In the genomic region with DNA sequence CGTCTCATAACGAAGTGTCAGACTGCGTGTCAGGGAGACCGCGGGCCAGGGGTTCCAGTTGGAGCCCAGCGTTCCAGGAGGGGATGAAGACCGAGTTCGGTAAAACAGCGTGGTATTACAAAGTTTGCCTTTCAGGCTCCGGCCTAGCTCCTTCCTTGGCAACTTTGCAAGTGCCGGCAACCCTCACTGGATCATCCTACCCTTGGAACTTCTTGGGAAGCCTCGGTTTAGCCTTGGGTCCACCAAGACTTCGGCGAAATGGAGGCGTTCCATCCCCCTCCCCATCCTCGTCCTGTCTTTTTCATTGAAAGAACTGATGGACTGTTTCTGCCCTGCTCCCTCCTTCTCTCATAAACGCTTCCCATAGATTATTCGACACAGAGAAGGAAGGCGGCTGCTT, we compare ENCODE assay signal across 26 cellular contexts. TPM values are rescaled to one million over a fixed set of nuclear protein-coding genes. Genes with fewer than 3 reads are reported as not detected.
DNase-seq lines count a peak whose midpoint lies in the region; ATAC-seq lines count a peak whose summit lies in the region.
"Had no signal": no experiment of that assay in that cellular context is flagged by ENCODE, and none has a peak within 500 bp of the region (broad histone marks: within the 10 kb centered on the region; RNA-seq: fewer than 3 reads in every experiment).

No MANE protein-coding gene starts in this region.

- H3K4me1 ChIP-seq in HUES64 (ENCODE audit: insufficient read depth, low read length), result peaks cover 36% of the 10 kb centered on the region
- peaks cover 6% of the 10 kb centered on the region for H3K4me1 ChIP-seq in iPS-15b (ENCODE audit: control insufficient read depth, insufficient read depth, low read length)
- peaks cover 6% of the 10 kb centered on the region for H3K4me1 ChIP-seq in effector memory CD4-positive, alpha-beta T cell (ENCODE audit: control insufficient read depth, insufficient read depth, low read length, poor library complexity, severe bottlenecking)

- H3K9me3 Mint-ChIP-seq in activated CD4-positive, alpha-beta T cell treated with anti-CD3 and anti-CD28 coated beads, Interleukin-2, amount 10 ng/mL, durations not matched to agents 7 days and 5 days, result no peaks in the 10 kb centered on the region
- peaks cover 4 to 10% of the 10 kb centered on the region in 2 donors for H3K9me3 Mint-ChIP-seq in stimulated activated naive B cell treated with anti-CD40 and anti-IgM and Interleukin-4, amounts not matched to agents 10 μg/mL and 1 μg/mL and 100 μg/mL, for 72 hours

- H3K36me3 Mint-ChIP-seq in activated CD4-positive, alpha-beta T cell treated with anti-CD3 and anti-CD28 coated beads, Interleukin-2, amount 10 ng/mL, durations not matched to agents 7 days and 5 days (ENCODE audit: low read depth), result no peaks in the 10 kb centered on the region
- H3K36me3 Mint-ChIP-seq in stimulated activated naive B cell treated with anti-CD40 and anti-IgM and Interleukin-4, amounts not matched to agents 10 μg/mL and 1 μg/mL and 100 μg/mL, for 72 hours, result no peaks in the 10 kb centered on the region
- H3K36me3 Mint-ChIP-seq: IgD-negative memory B cell had no signal

- no peak for DNase-seq in activated CD4-positive, alpha-beta T cell treated with anti-CD3 and anti-CD28 coated beads, Interleukin-2, amount 10 ng/mL, durations not matched to agents 7 days and 5 days
- no peak for DNase-seq in activated CD4-positive, alpha-beta T cell treated with anti-CD3 and anti-CD28 coated beads for 4 hours
- DNase-seq in stimulated activated naive B cell treated with anti-CD40 and anti-IgM and Interleukin-4, amounts not matched to agents 10 μg/mL and 1 μg/mL and 100 μg/mL, for 72 hours, result no peak
- DNase-seq in SKM-1 (lab: John Stamatoyannopoulos, UW; ENCODE audit: unreplicated experiment), result no peak
- no peak for DNase-seq in UCSD-AML1 (lab: John Stamatoyannopoulos, UW; ENCODE audit: unreplicated experiment)
- no peak for DNase-seq in effector memory CD4-positive, alpha-beta T cell
- DNase-seq: Calu3; CD8-positive, alpha-beta memory T cell; DMS153; EL; MV-4-11; NCI-H1105 treated with DMSO at 0.1 percent for 48 hours; NCI-H2081; NCI-H2171; NCI-H345; OCI-M1 had no signal

- H3K4me3 ChIP-seq in HUES64 (ENCODE audit: low read length), result peak overlapping the region; percentile 84
- H3K4me3 ChIP-seq in iPS-15b (ENCODE audit: low read depth, low read length), result peak overlapping the region; percentile 85
- H3K4me3 ChIP-seq in effector memory CD4-positive, alpha-beta T cell (ENCODE audit: insufficient read depth, low read depth, low read length, poor library complexity, severe bottlenecking), result no peak overlapping the region
- H3K4me3 ChIP-seq: GM12878, SJSA1 had no signal

- H3K36me3 ChIP-seq in HUES64 (ENCODE audit: insufficient read depth, low read length) (no peaks in the 10 kb centered on the region), iPS-15b (ENCODE audit: control insufficient read depth, insufficient read depth, low read length) (no peaks in the 10 kb centered on the region)
- H3K36me3 ChIP-seq in effector memory CD4-positive, alpha-beta T cell (ENCODE audit: control insufficient read depth, insufficient read depth, low read length), result no peaks in the 10 kb centered on the region

- H3K9me3 ChIP-seq in HUES64 (ENCODE audit: insufficient read depth, low read depth, low read length), result 0 out of 2 replicates have a peak, but pooled peaks cover 2% of the 10 kb centered on the region
- no peaks in the 10 kb centered on the region for H3K9me3 ChIP-seq in iPS-15b (ENCODE audit: control insufficient read depth, insufficient read depth, low read length)
- no peaks in the 10 kb centered on the region for H3K9me3 ChIP-seq in effector memory CD4-positive, alpha-beta T cell (ENCODE audit: control insufficient read depth, low read length)

- H3K27me3 ChIP-seq in HUES64 (ENCODE audit: insufficient read depth, low read length) (peaks cover 100% of the 10 kb centered on the region), iPS-15b (ENCODE audit: control insufficient read depth, insufficient read depth, low read length) (peaks cover 98% of the 10 kb centered on the region)
- peaks cover 22% of the 10 kb centered on the region for H3K27me3 ChIP-seq in effector memory CD4-positive, alpha-beta T cell (replicated peaks; ENCODE audit: control insufficient read depth, insufficient read depth, low read length, poor library complexity, severe bottlenecking)

- H3K27me3 Mint-ChIP-seq in activated CD4-positive, alpha-beta T cell treated with anti-CD3 and anti-CD28 coated beads, Interleukin-2, amount 10 ng/mL, durations not matched to agents 7 days and 5 days, result peaks cover 74% of the 10 kb centered on the region
- H3K27me3 Mint-ChIP-seq in stimulated activated naive B cell treated with anti-CD40 and anti-IgM and Interleukin-4, amounts not matched to agents 10 μg/mL and 1 μg/mL and 100 μg/mL, for 72 hours, result peaks cover 71 to 80% of the 10 kb centered on the region in 2 donors

- 4% methylated on average over 19 of the region's 19 CpGs for WGBS in HUES64

- no peak for ATAC-seq in stimulated activated naive B cell treated with anti-CD40 and anti-IgM and Interleukin-4, amounts not matched to agents 10 μg/mL and 1 μg/mL and 100 μg/mL, for 72 hours (replicated peaks)
- ATAC-seq: GM12878, Right ventricle myocardium inferior had no signal

- H3K4me3 Mint-ChIP-seq in activated CD4-positive, alpha-beta T cell treated with anti-CD3 and anti-CD28 coated beads, Interleukin-2, amount 10 ng/mL, durations not matched to agents 7 days and 5 days, result peak overlapping the region; percentile 13
- H3K4me3 Mint-ChIP-seq in stimulated activated naive B cell treated with anti-CD40 and anti-IgM and Interleukin-4, amounts not matched to agents 10 μg/mL and 1 μg/mL and 100 μg/mL, for 72 hours, result no peak overlapping the region
- H3K4me3 Mint-ChIP-seq: CD8-positive, alpha-beta memory T cell had no signal

- POLR2A ChIA-PET in activated CD4-positive, alpha-beta T cell treated with anti-CD3 and anti-CD28 coated beads, Interleukin-2, amount 10 ng/mL, durations not matched to agents 7 days and 5 days (lab: Charles Lee), result no interaction called here

- H3K27ac ChIP-seq in HUES64 (ENCODE audit: low read depth, low read length), result no peak overlapping the region
- H3K27ac ChIP-seq in effector memory CD4-positive, alpha-beta T cell (ENCODE audit: insufficient read depth, low read length, poor library complexity, severe bottlenecking), result no peak overlapping the region
- H3K27ac ChIP-seq: C4-2B, SJSA1 had no signal

- CTCF ChIA-PET in activated CD4-positive, alpha-beta T cell treated with anti-CD3 and anti-CD28 coated beads, Interleukin-2, amount 10 ng/mL, durations not matched to agents 7 days and 5 days (lab: Charles Lee), result interaction anchor here (1.0 kb wide), 1 partner anchor 14 kb away, joined by 3 read pairs; no protein-coding TSS in a partner anchor

- no peak overlapping the region for H3K27ac Mint-ChIP-seq in activated CD4-positive, alpha-beta T cell treated with anti-CD3 and anti-CD28 coated beads, Interleukin-2, amount 10 ng/mL, durations not matched to agents 7 days and 5 days
- H3K27ac Mint-ChIP-seq in stimulated activated naive B cell treated with anti-CD40 and anti-IgM and Interleukin-4, amounts not matched to agents 10 μg/mL and 1 μg/mL and 100 μg/mL, for 72 hours, result peak overlapping the region; percentile 80

- H3K9ac ChIP-seq in HUES64 (ENCODE audit: low read depth, low read length) (no peak overlapping the region), iPS-15b (ENCODE audit: low read depth, low read length) (no peak overlapping the region)

- H3K4me1 Mint-ChIP-seq in activated CD4-positive, alpha-beta T cell treated with anti-CD3 and anti-CD28 coated beads, Interleukin-2, amount 10 ng/mL, durations not matched to agents 7 days and 5 days, result no peaks in the 10 kb centered on the region
- peaks cover 1 to 14% of the 10 kb centered on the region in 2 donors for H3K4me1 Mint-ChIP-seq in stimulated activated naive B cell treated with anti-CD40 and anti-IgM and Interleukin-4, amounts not matched to agents 10 μg/mL and 1 μg/mL and 100 μg/mL, for 72 hours

RNA-seq across cellular contexts. Expression of a gene that starts 10.4 kb away (rescaled TPM):
- total RNA-seq in activated CD4-positive, alpha-beta T cell treated with anti-CD3 and anti-CD28 coated beads, Interleukin-2, amount 10 ng/mL, durations not matched to agents 7 days and 5 days, result not detected
- polyA plus RNA-seq in HUES64 (2013, experiment 1 of 2), result 0.05 TPM
- polyA plus RNA-seq in HUES64 (2013, experiment 2 of 2), result not detected
- total RNA-seq: A172; Calu3; CD8-positive, alpha-beta memory T cell; GM12878; HT1080; Right ventricle myocardium inferior; SJSA1 had no signal
- polyA plus RNA-seq: AG04450; CD8-positive, alpha-beta memory T cell; GM12878; IgD-negative memory B cell had no signal
